21 cellular contexts compared by ENCODE assay signal in genomic region chr6:143647712-143648111, GRCh38. TPM values are rescaled to one million over a fixed set of nuclear protein-coding genes. Genes with fewer than 3 reads are reported as not detected.
DNase-seq lines count a peak whose midpoint lies in the region; ATAC-seq and TF ChIP-seq lines count a peak whose summit lies in the region.
"Had no signal": no experiment of that assay in that cellular context is flagged by ENCODE, and none has a peak within 500 bp of the region (broad histone marks: within the 10 kb centered on the region; RNA-seq: fewer than 3 reads in every experiment).

No MANE protein-coding gene starts in this region.

- no peak overlapping the region for H2AFZ ChIP-seq in H9 (ENCODE audit: low read length)

- H2BK15ac ChIP-seq in H9 (ENCODE audit: low read depth, low read length) = no peak overlapping the region

- H2BK120ac ChIP-seq in H9 (ENCODE audit: low read depth, low read length, poor library complexity, severe bottlenecking) = no peak overlapping the region

- no peak overlapping the region for H2AK5ac ChIP-seq in H9 (ENCODE audit: insufficient read length, low read length)

- H2BK12ac ChIP-seq in H9 (ENCODE audit: insufficient read length, low read depth, low read length) = no peak overlapping the region

- no peak overlapping the region for H3K4me3 Mint-ChIP-seq in H9
- peak overlapping the region; percentile 46 for H3K4me3 Mint-ChIP-seq in activated T-helper 17 cell treated with anti-CD3 and anti-CD28 coated beads, Interleukin-2, amount 50 U/mL, for 72 hours
- H3K4me3 Mint-ChIP-seq in naive thymus-derived CD4-positive, alpha-beta T cell = no peak overlapping the region
- H3K4me3 Mint-ChIP-seq: CD4-positive, alpha-beta memory T cell had no signal

- H3K36me3 ChIP-seq in naive thymus-derived CD4-positive, alpha-beta T cell (ENCODE audit: control insufficient read depth in 2 of 3, insufficient read depth in 3 of 3, low read length in 3 of 3) = no peaks in the 10 kb centered on the region
- H3K36me3 ChIP-seq: stomach, tibial nerve had no signal

- no peak; the same call in 2 of the 3 replicates for TF ChIP-seq CTCF in H9 (conservative IDR thresholded peaks at IDR 0.05)

- H3K9me3 ChIP-seq in H9 (ENCODE audit: control insufficient read depth, low read depth, low read length) = no peaks in the 10 kb centered on the region
- H3K9me3 ChIP-seq in naive thymus-derived CD4-positive, alpha-beta T cell (ENCODE audit: control insufficient read depth in 2 of 3, low read length in 3 of 3) = no peaks in the 10 kb centered on the region
- H3K9me3 ChIP-seq: stomach, tibial nerve had no signal

- no peak overlapping the region for H3K4ac ChIP-seq in H9 (ENCODE audit: low read depth, low read length)

- no peak overlapping the region for H4K8ac ChIP-seq in H9 (replicated peaks; ENCODE audit: insufficient read length, low read depth, low read length)

- H3K79me1 ChIP-seq in H9 (ENCODE audit: insufficient read depth, low read depth, low read length, poor library complexity, severe bottlenecking) = no peaks in the 10 kb centered on the region

- no peak overlapping the region for H3K18ac ChIP-seq in H9 (ENCODE audit: insufficient read length, low read depth, low read length)

- H3K9ac ChIP-seq in H9 (ENCODE audit: extremely low read depth, insufficient read length, low read length) = no peak overlapping the region

- H3K9me3 Mint-ChIP-seq in H9 = peaks cover 0 to 6% of the 10 kb centered on the region in 2 experiments; a peak in 2 of 5 replicates
- H3K9me3 Mint-ChIP-seq in activated T-helper 17 cell treated with anti-CD3 and anti-CD28 coated beads, Interleukin-2, amount 50 U/mL, for 72 hours = peaks cover 10% of the 10 kb centered on the region
- H3K9me3 Mint-ChIP-seq in naive thymus-derived CD4-positive, alpha-beta T cell = peaks cover 0 to 12% (median 1%) of the 10 kb centered on the region in 11 donors

- DNase-seq in H9 (peak; percentile 34), NOMO-1 treated with DMSO at 0.1 percent for 48 hours (lab: John Stamatoyannopoulos, UW; ENCODE audit: unreplicated experiment) (peak; percentile 22), DMS 273 (lab: John Stamatoyannopoulos, UW; ENCODE audit: unreplicated experiment) (no peak), HuH-7 (ENCODE audit: low spot score) (no peak)
- no peak for DNase-seq in naive thymus-derived CD4-positive, alpha-beta T cell
- DNase-seq in activated CD8-positive, alpha-beta memory T cell treated with anti-CD3 and anti-CD28 coated beads for 24 hours = no peak
- DNase-seq: activated CD4-positive, alpha-beta T cell treated with anti-CD3 and anti-CD28 coated beads for 48 hours; activated gamma-delta T cell treated with Interleukin-2 at 50 U/mL for 16 hours; caudate nucleus; CD4-positive, alpha-beta memory T cell; GDM1; left cardiac atrium; NCI-H2081 treated with DMSO at 0.1 percent for 48 hours; NCI-H446 treated with DMSO at 0.1 percent for 48 hours; NK-92 treated with Interleukin-12 subunit alpha and Interleukin-12 subunit beta, amount 100 ng/mL, for 24 hours; nucleus accumbens; stimulated activated CD4-positive, alpha-beta T cell treated with anti-CD3 and anti-CD28 coated beads, Interleukin-2, amount 100 ng/mL, for 48 hours; stomach had no signal

- no peaks in the 10 kb centered on the region; the same call in 1 of the 2 replicates for H3K4me1 ChIP-seq in H9 (ENCODE audit: insufficient read depth, low read length)
- no peaks in the 10 kb centered on the region for H3K4me1 ChIP-seq in naive thymus-derived CD4-positive, alpha-beta T cell (ENCODE audit: control insufficient read depth in 2 of 2, insufficient read depth in 2 of 2, low read length in 2 of 2)
- H3K4me1 ChIP-seq: tibial nerve had no signal

- H3K4me1 Mint-ChIP-seq in H9 = peaks cover 18 to 21% of the 10 kb centered on the region in 2 experiments
- H3K4me1 Mint-ChIP-seq in activated T-helper 17 cell treated with anti-CD3 and anti-CD28 coated beads, Interleukin-2, amount 50 U/mL, for 72 hours = peaks cover 20% of the 10 kb centered on the region
- H3K4me1 Mint-ChIP-seq in naive thymus-derived CD4-positive, alpha-beta T cell = peaks cover 0 to 14% (median 0%) of the 10 kb centered on the region in 7 donors

- no peak overlapping the region for H3K23ac ChIP-seq in H9 (ENCODE audit: insufficient read length, low read depth, low read length)

- H3K4me2 ChIP-seq in H9 (ENCODE audit: insufficient read depth, insufficient read length, low read length) = no peak overlapping the region
- H3K4me2 ChIP-seq: smooth muscle cell had no signal

- WGBS in H9 (ENCODE audit: extremely low coverage, insufficient read length, low lambda C conversion rate) = no CpG with 5 or more reads among the region's 5 CpGs

- no peaks in the 10 kb centered on the region for H4K20me1 ChIP-seq in H9 (ENCODE audit: control insufficient read depth, insufficient read depth, insufficient read length)

- H3K23me2 ChIP-seq in H9 (ENCODE audit: insufficient read length, low read depth, low read length, poor library complexity, severe bottlenecking) = no peaks in the 10 kb centered on the region

- no peak overlapping the region for H3K4me3 ChIP-seq in naive thymus-derived CD4-positive, alpha-beta T cell (ENCODE audit: low read length)
- H3K4me3 ChIP-seq: smooth muscle cell, stomach, tibial nerve had no signal

- no peaks in the 10 kb centered on the region for H3K27me3 ChIP-seq in H9 (ENCODE audit: insufficient read depth, low read length)
- H3K27me3 ChIP-seq in naive thymus-derived CD4-positive, alpha-beta T cell (ENCODE audit: control insufficient read depth in 2 of 2, insufficient read depth in 2 of 2, low read length in 2 of 2) = no peaks in the 10 kb centered on the region
- H3K27me3 ChIP-seq: stomach, tibial nerve had no signal

- no peak overlapping the region for H3K56ac ChIP-seq in H9 (ENCODE audit: insufficient read length, low read depth, low read length)

- H3K27me3 Mint-ChIP-seq in H9 (ENCODE audit: low read depth) = no peaks in the 10 kb centered on the region
- H3K27me3 Mint-ChIP-seq in activated T-helper 17 cell treated with anti-CD3 and anti-CD28 coated beads, Interleukin-2, amount 50 U/mL, for 72 hours = no peaks in the 10 kb centered on the region
- H3K27me3 Mint-ChIP-seq in naive thymus-derived CD4-positive, alpha-beta T cell = no peaks in the 10 kb centered on the region
- H3K27me3 Mint-ChIP-seq: CD4-positive, alpha-beta memory T cell had no signal

- no peak overlapping the region for H2BK20ac ChIP-seq in H9 (ENCODE audit: low read depth, low read length, poor library complexity, severe bottlenecking)

- H4K5ac ChIP-seq in H9 (ENCODE audit: insufficient read length, low read depth, low read length) = no peak overlapping the region

- no peak overlapping the region for H3K27ac ChIP-seq in H9 (ENCODE audit: insufficient read length, low read depth, low read length)
- H3K27ac ChIP-seq in naive thymus-derived CD4-positive, alpha-beta T cell (ENCODE audit: low read depth, low read length) = no peak overlapping the region
- H3K27ac ChIP-seq: stomach, tibial nerve had no signal

- POLR2A ChIA-PET in naive thymus-derived CD4-positive, alpha-beta T cell (lab: Charles Lee) = no interaction called here

- CTCF ChIA-PET in naive thymus-derived CD4-positive, alpha-beta T cell (lab: Charles Lee) = no interaction called here

- H3K79me2 ChIP-seq in H9 (ENCODE audit: insufficient read depth, low read length) = no peaks in the 10 kb centered on the region

- intact Hi-C loops in naive thymus-derived CD4-positive, alpha-beta T cell (cut with micrococcal nuclease) = no loop called here

- no peak overlapping the region for H3K14ac ChIP-seq in H9 (ENCODE audit: insufficient read depth, low read length)

- no peak for ATAC-seq in activated T-helper 17 cell treated with anti-CD3 and anti-CD28 coated beads, Interleukin-2, amount 50 U/mL, for 72 hours (replicated peaks)
- peak; percentile 29 for ATAC-seq in naive thymus-derived CD4-positive, alpha-beta T cell
- ATAC-seq: left cardiac atrium had no signal

- no peak overlapping the region for H2BK5ac ChIP-seq in H9 (ENCODE audit: insufficient read length, low read length)

- peaks cover 0 to 3% (median 0%) of the 10 kb centered on the region in 3 experiments; a peak in 2 of 7 replicates for H3K36me3 Mint-ChIP-seq in H9 (ENCODE audit: insufficient read depth in 1 of 3, low read depth in 3 of 3)
- peaks cover 14% of the 10 kb centered on the region for H3K36me3 Mint-ChIP-seq in activated T-helper 17 cell treated with anti-CD3 and anti-CD28 coated beads, Interleukin-2, amount 50 U/mL, for 72 hours (ENCODE audit: low read depth)
- H3K36me3 Mint-ChIP-seq in naive thymus-derived CD4-positive, alpha-beta T cell = peaks cover 0 to 23% (median 6%) of the 10 kb centered on the region in 5 donors

- H4K91ac ChIP-seq in H9 (ENCODE audit: insufficient read length, low read depth, low read length) = no peak overlapping the region

- H3K27ac Mint-ChIP-seq in H9 = peak overlapping the region in 2 of 3 experiments; percentile 66 to 84; a peak in 4 of 7 replicates
- H3K27ac Mint-ChIP-seq in activated T-helper 17 cell treated with anti-CD3 and anti-CD28 coated beads, Interleukin-2, amount 50 U/mL, for 72 hours = peak overlapping the region; percentile 62
- no peak overlapping the region for H3K27ac Mint-ChIP-seq in naive thymus-derived CD4-positive, alpha-beta T cell

- H3T11ph ChIP-seq in H9 (ENCODE audit: low read length) = no peak overlapping the region

RNA-seq across cellular contexts. Expression of gene PHACTR2, which starts 30.1 kb away (rescaled TPM):
- 128 and 131 TPM in 2 replicates for total RNA-seq in H9 (2021)
- 10 to 100 TPM; 32.5 to 33.7 TPM for total RNA-seq in activated T-helper 17 cell treated with anti-CD3 and anti-CD28 coated beads, Interleukin-2, amount 50 U/mL, for 72 hours
- 10 to 100 TPM; 15.0 to 42.2 (median 23.2) TPM for total RNA-seq in naive thymus-derived CD4-positive, alpha-beta T cell
- polyA plus RNA-seq in naive thymus-derived CD4-positive, alpha-beta T cell = 10 to 100 TPM; 10.0 to 18.8 TPM

Comparison
In these comparisons a context has a peak if more than half of its experiments do, and no peak if none do; other contexts are left out.
1. DNase-seq: peak in H9 (single experiment) and NOMO-1 treated with DMSO at 0.1 percent for 48 hours (single experiment); none in naive thymus-derived CD4-positive, alpha-beta T cell (0 of 9), DMS 273 (single experiment), HuH-7 (single experiment) and activated CD8-positive, alpha-beta memory T cell treated with anti-CD3 and anti-CD28 coated beads for 24 hours (single experiment).
2. H3K27ac Mint-ChIP-seq: peak in H9 (2 of 3) and activated T-helper 17 cell treated with anti-CD3 and anti-CD28 coated beads, Interleukin-2, amount 50 U/mL, for 72 hours (single experiment); none in naive thymus-derived CD4-positive, alpha-beta T cell (0 of 9).